In the genomic region with DNA sequence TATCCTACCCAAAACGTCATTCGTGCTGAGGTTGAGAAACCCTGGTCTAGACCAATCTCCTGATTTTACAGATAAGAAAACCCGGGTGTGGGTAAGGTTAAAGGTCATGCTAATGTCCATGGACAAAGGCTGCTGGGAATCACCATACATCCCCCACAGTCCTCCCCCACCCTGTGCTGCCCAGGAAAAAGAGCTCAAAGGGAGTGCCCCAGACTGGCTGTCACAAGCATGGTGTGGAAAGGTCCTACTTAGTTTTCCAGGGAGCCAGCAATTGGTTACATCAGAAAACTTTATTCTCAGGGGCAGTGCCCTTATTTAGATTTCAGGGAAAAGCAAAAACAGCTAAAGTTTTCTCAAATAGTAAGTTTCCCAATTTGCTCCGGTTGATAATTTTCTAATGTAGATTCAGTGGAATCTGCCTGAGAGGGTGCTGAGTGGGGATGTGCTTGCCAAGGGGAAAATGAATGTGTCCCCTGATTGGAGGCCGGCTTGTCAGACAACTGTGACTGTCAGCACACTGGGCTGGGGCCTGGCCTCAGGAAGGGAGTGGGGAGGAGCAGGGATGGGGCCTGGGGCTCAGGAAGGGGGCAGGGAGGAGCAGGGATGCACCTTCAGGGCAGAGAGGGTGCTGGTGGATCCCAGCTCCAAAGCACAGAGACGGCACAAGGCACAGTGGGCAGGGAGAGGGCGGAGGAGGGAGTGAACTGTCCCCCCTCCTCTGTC, we compare ENCODE assay signal across 1 cellular context.
TF ChIP-seq lines count a peak whose summit lies in the region.

No MANE protein-coding gene starts in this region.

TF ChIP-seq in H1, 55 proteins besides CTCF, POLR2A, EP300 and RAD21:
- TF ChIP-seq RXRA (IDR thresholded peaks at IDR 0.05; ENCODE audit: insufficient read depth, low read depth, low read length) (no peak), BACH1 (IDR thresholded peaks at IDR 0.05; ENCODE audit: low read length) (no peak), KDM5A (IDR thresholded peaks at IDR 0.05; ENCODE audit: low read length) (no peak), GABPA (IDR thresholded peaks at IDR 0.05; ENCODE audit: borderline replicate concordance, insufficient read depth, low read length) (no peak), TAF1 (IDR thresholded peaks at IDR 0.05; ENCODE audit: low read depth, low read length) (no peak), CTBP2 (IDR thresholded peaks at IDR 0.05; ENCODE audit: borderline replicate concordance, insufficient read depth, insufficient read length, low read length) (no peak)
- TF ChIP-seq, protein P1, sequence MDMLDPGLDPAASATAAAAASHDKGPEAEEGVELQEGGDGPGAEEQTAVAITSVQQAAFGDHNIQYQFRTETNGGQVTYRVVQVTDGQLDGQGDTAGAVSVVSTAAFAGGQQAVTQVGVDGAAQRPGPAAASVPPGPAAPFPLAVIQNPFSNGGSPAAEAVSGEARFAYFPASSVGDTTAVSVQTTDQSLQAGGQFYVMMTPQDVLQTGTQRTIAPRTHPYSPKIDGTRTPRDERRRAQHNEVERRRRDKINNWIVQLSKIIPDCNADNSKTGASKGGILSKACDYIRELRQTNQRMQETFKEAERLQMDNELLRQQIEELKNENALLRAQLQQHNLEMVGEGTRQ (IDR thresholded peaks at IDR 0.05; ENCODE audit: low read length): no peak
